Comparison of ENCODE assay signal across 23 cellular contexts in the genomic region with DNA sequence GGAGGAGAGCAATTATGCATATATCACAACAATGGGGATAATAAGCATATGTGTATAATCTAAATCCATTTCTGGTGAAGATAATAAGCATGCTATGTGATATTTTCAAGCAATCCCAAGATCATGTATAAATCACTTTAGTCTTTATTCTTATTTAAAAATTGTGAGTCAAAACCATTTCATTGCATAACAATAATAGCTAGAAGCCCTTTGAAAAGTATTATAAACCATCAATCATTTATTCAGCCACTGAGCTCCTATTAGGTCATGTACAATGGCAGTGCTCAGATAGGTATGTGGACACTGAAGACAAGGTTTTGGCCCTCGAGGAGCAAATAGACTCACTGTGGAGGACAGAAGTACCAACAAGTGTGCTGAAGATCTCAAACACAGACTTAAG.
"Had no signal": no experiment of that assay in that cellular context is flagged by ENCODE, and none has a peak within 500 bp of the region (broad histone marks: within the 10 kb centered on the region; RNA-seq: fewer than 3 reads in every experiment).

No MANE protein-coding gene starts in this region.

- H3K4me3 ChIP-seq: stomach, suprapubic skin, testis, thoracic aorta, thyroid gland, tibial artery, tibial nerve, transverse colon, upper lobe of left lung, upper lobe of right lung, uterus, vagina had no signal

- H3K4me1 ChIP-seq: stomach, suprapubic skin, testis, thyroid gland, tibial artery, tibial nerve, upper lobe of left lung, upper lobe of right lung, uterus, vagina had no signal

- H3K27me3 ChIP-seq: suprapubic skin, testis, thyroid gland, tibial artery, tibial nerve, transverse colon, upper lobe of left lung, upper lobe of right lung, uterus, vagina had no signal

- DNase-seq: stimulated activated CD4-positive, alpha-beta T cell treated with anti-CD3 and anti-CD28 coated beads, Interleukin-2, amount 100 ng/mL, for 48 hours; stimulated activated CD4-positive, alpha-beta T cell treated with anti-CD3 and anti-CD28 coated beads, Interleukin-4, amount 100 ng/mL, for 1 hour; stimulated activated CD4-positive, alpha-beta T cell treated with anti-CD3 and anti-CD28 coated beads, Interleukin-4, amount 100 ng/mL, for 24 hours; stimulated activated CD4-positive, alpha-beta T cell treated with anti-CD3 and anti-CD28 coated beads, Interleukin-4, amount 100 ng/mL, for 4 hours; stimulated activated CD8-positive, alpha-beta memory T cell treated with anti-CD3 and anti-CD28 coated beads, Interleukin-4, amount 100 ng/mL, for 48 hours; stimulated activated naive B cell treated with anti-CD40 and anti-IgM and Interleukin-4, amounts not matched to agents 10 μg/mL and 1 μg/mL and 100 μg/mL, for 72 hours; stimulated activated naive CD4-positive, alpha-beta T cell; stimulated activated naive CD4-positive, alpha-beta T cell treated with Interleukin-2 at 50 U/mL for 16 hours; stimulated activated naive CD8-positive, alpha-beta T cell treated with anti-CD3 and anti-CD28 coated beads, Interleukin-15, amount 100 ng/mL, for 72 hours; stimulated activated naive CD8-positive, alpha-beta T cell treated with anti-CD3 and anti-CD28 coated beads, Interleukin-15, Interleukin-2, amounts not matched to agents 100 U/mL and 50 U/mL, for 24 hours; stomach; substantia nigra; testis; thyroid gland; tibial artery; transverse colon; upper lobe of right lung; uterus had no signal

- H3K9me3 ChIP-seq: testis, thoracic aorta, thyroid gland, transverse colon, upper lobe of left lung, upper lobe of right lung, uterus, vagina had no signal

- H3K36me3 ChIP-seq: stomach, suprapubic skin, thoracic aorta, thyroid gland, tibial artery, tibial nerve, transverse colon, upper lobe of left lung, upper lobe of right lung, uterus, vagina had no signal
